ENCODE assay signal across 7 cellular contexts in genomic region chr14:69648480-69649414, GRCh38. TPM values are rescaled to one million over a fixed set of nuclear protein-coding genes. Genes with fewer than 3 reads are reported as not detected.
DNase-seq lines count a peak whose midpoint lies in the region; ATAC-seq lines count a peak whose summit lies in the region.

No MANE protein-coding gene starts in this region.

- H3K27me3 ChIP-seq in right cardiac atrium (ENCODE audit: control insufficient read depth, insufficient read depth) = no peaks in the 10 kb centered on the region
- H3K27me3 ChIP-seq in effector memory CD4-positive, alpha-beta T cell (replicated peaks; ENCODE audit: control insufficient read depth, insufficient read depth, low read length, poor library complexity, severe bottlenecking) = no peaks in the 10 kb centered on the region

- DNase-seq in T-helper 17 cell = no peak
- DNase-seq in right cardiac atrium = no peak
- no peak for DNase-seq in effector memory CD4-positive, alpha-beta T cell

- peak overlapping the region; percentile 59 for H3K27ac ChIP-seq in right cardiac atrium (ENCODE audit: low read length)
- H3K27ac ChIP-seq in temporal lobe (ENCODE audit: low read depth, low read length) = peak overlapping the region; percentile 17
- no peak overlapping the region for H3K27ac ChIP-seq in effector memory CD4-positive, alpha-beta T cell (ENCODE audit: insufficient read depth, low read length, poor library complexity, severe bottlenecking)

- H3K4me3 Mint-ChIP-seq in T-helper 17 cell = peak overlapping the region; percentile 45

- H3K4me3 ChIP-seq in right cardiac atrium (ENCODE audit: low read length) = no peak overlapping the region
- H3K4me3 ChIP-seq in effector memory CD4-positive, alpha-beta T cell (ENCODE audit: insufficient read depth, low read depth, low read length, poor library complexity, severe bottlenecking) = no peak overlapping the region

- H3K4me1 Mint-ChIP-seq in T-helper 17 cell = peaks cover 75% of the 10 kb centered on the region

- no peaks in the 10 kb centered on the region for H3K27me3 Mint-ChIP-seq in T-helper 17 cell

- H3K4me1 ChIP-seq in right cardiac atrium (ENCODE audit: control insufficient read depth, insufficient read depth, low read length) = peaks cover 30% of the 10 kb centered on the region
- peaks cover 25% of the 10 kb centered on the region for H3K4me1 ChIP-seq in effector memory CD4-positive, alpha-beta T cell (ENCODE audit: control insufficient read depth, insufficient read depth, low read length, poor library complexity, severe bottlenecking)

- peaks cover 5% of the 10 kb centered on the region for H3K36me3 Mint-ChIP-seq in T-helper 17 cell (ENCODE audit: low read depth)

- intact Hi-C loops in right cardiac atrium (cut with DNase I) = no loop called here

- ATAC-seq in GM18508 (IDR thresholded peaks at IDR 0.05; ENCODE audit: insufficient read depth, unreplicated experiment) = peak; percentile 39
- peak; percentile 53 for ATAC-seq in HG03097 (IDR thresholded peaks at IDR 0.05; ENCODE audit: low FRiP score, unreplicated experiment)
- ATAC-seq in T-helper 17 cell = no peak
- peak; percentile 37 to 41 for ATAC-seq in right cardiac atrium
- no peak for ATAC-seq in GM19455 (IDR thresholded peaks at IDR 0.05; ENCODE audit: unreplicated experiment)

- H3K9me3 ChIP-seq in T-helper 17 cell (ENCODE audit: control insufficient read depth, low read length, poor library complexity, severe bottlenecking) = no peaks in the 10 kb centered on the region
- no peaks in the 10 kb centered on the region for H3K9me3 ChIP-seq in right cardiac atrium (ENCODE audit: control insufficient read depth, low read length)
- H3K9me3 ChIP-seq in effector memory CD4-positive, alpha-beta T cell (ENCODE audit: control insufficient read depth, low read length) = no peaks in the 10 kb centered on the region

- 14% methylated on average over 5 of the region's 5 CpGs for WGBS in right cardiac atrium

- no peaks in the 10 kb centered on the region for H3K36me3 ChIP-seq in effector memory CD4-positive, alpha-beta T cell (ENCODE audit: control insufficient read depth, insufficient read depth, low read length)

- H3K27ac Mint-ChIP-seq in T-helper 17 cell = peak overlapping the region; percentile 66

RNA-seq across cellular contexts. Expression of gene SUSD6, which starts 37.4 kb away (rescaled TPM):
- total RNA-seq in T-helper 17 cell = 100 to 1,000 TPM in 1 of 2 donors, 10 to 100 TPM in 1; 94.7 to 101 TPM
- 10 to 100 TPM; 16.5 to 25.9 (median 22.1) TPM for total RNA-seq in right cardiac atrium
- polyA plus RNA-seq in right cardiac atrium = 9.1 TPM
- total RNA-seq in temporal lobe = 6.4 TPM

Comparison
In these comparisons a context has a peak if more than half of its experiments do, and no peak if none do; other contexts are left out.
1. ATAC-seq: peak in GM18508 (single experiment), HG03097 (single experiment) and right cardiac atrium (2 of 2); none in T-helper 17 cell (single experiment) and GM19455 (single experiment).